ENCODE assay signal across 8 cellular contexts in genomic region chr7:22563621-22564241, GRCh38.
DNase-seq lines count a peak whose midpoint lies in the region; ATAC-seq and TF ChIP-seq lines count a peak whose summit lies in the region.

No MANE protein-coding gene starts in this region.

- H3K9me3 Mint-ChIP-seq in activated B cell treated with CpG ODN at 0.5 μM for 24 hours, result no peaks in the 10 kb centered on the region

- intact Hi-C loops in activated B cell treated with CpG ODN at 0.5 μM for 24 hours (cut with micrococcal nuclease), result loop anchor here (2.0 to 5.0 kb wide), 2 partner anchors 53 to 449 kb away; partner anchors contain the start of gene HYCC1

- peaks cover 2% of the 10 kb centered on the region for H3K36me3 Mint-ChIP-seq in activated B cell treated with CpG ODN at 0.5 μM for 24 hours (ENCODE audit: low read depth)

- ATAC-seq in GM18519 (IDR thresholded peaks at IDR 0.05; ENCODE audit: low FRiP score, unreplicated experiment) (peak; percentile 49), HG02885 (IDR thresholded peaks at IDR 0.05; ENCODE audit: poor library complexity, unreplicated experiment) (peak; percentile 65), activated B cell treated with CpG ODN at 0.5 μM for 24 hours (ENCODE audit: low read depth) (peak; percentile 12), GM21737 (IDR thresholded peaks at IDR 0.05; ENCODE audit: unreplicated experiment) (no peak)

- peak overlapping the region; percentile 88 for H3K27ac Mint-ChIP-seq in activated B cell treated with CpG ODN at 0.5 μM for 24 hours

- H3K4me1 Mint-ChIP-seq in activated B cell treated with CpG ODN at 0.5 μM for 24 hours, result peaks cover 80% of the 10 kb centered on the region

- no peak for TF ChIP-seq CTCF in activated B cell treated with CpG ODN at 0.5 μM for 24 hours (IDR thresholded peaks at IDR 0.05)

- H3K4me3 Mint-ChIP-seq in activated B cell treated with CpG ODN at 0.5 μM for 24 hours, result peak overlapping the region; percentile 73

- in situ Hi-C loops in KBM-7 (cut with MboI; ENCODE audit: low pct_unique_long_range_greater_than_20kb, low sequenced_read_pairs) (loop anchor here (10.0 kb wide), 1 partner anchor 161 kb away; the partner anchor contains the start of gene IL6), G401 (cut with HindIII; ENCODE audit: low sequenced_read_pairs) (no loop called here)

- no peaks in the 10 kb centered on the region for H3K27me3 Mint-ChIP-seq in activated B cell treated with CpG ODN at 0.5 μM for 24 hours

- DNase-seq in activated B cell treated with CpG ODN at 0.5 μM for 24 hours, result no peak
- DNase-seq in islet precursor cell, result peak; percentile 82
- no peak for DNase-seq in KBM-7
- DNase-seq in G401 (ENCODE audit: low spot score), result no peak
- no peak for DNase-seq in DMS79 (lab: John Stamatoyannopoulos, UW)

- CTCF ChIA-PET in activated B cell treated with CpG ODN at 0.5 μM for 24 hours (lab: Charles Lee), result interaction anchor here (0.7 to 9.5 kb wide), 7 partner anchors 15 to 492 kb away, joined by 3 to 348 read pairs (median 5); partner anchors contain the start of gene IL6

- POLR2A ChIA-PET in activated B cell treated with CpG ODN at 0.5 μM for 24 hours (lab: Charles Lee), result interaction anchor here (0.7 to 8.7 kb wide), 15 partner anchors 10 to 201 kb away, joined by 3 to 180 read pairs (median 6); partner anchors contain the start of gene IL6
